ENCODE assay signal across 9 cellular contexts in genomic region chr22:22507743-22508273, GRCh38. TPM values are rescaled to one million over a fixed set of nuclear protein-coding genes. Genes with fewer than 3 reads are reported as not detected.
DNase-seq lines count a peak whose midpoint lies in the region; ATAC-seq, FAIRE-seq and TF ChIP-seq lines count a peak whose summit lies in the region.
"Had no signal": no experiment of that assay in that cellular context is flagged by ENCODE, and none has a peak within 500 bp of the region (broad histone marks: within the 10 kb centered on the region; RNA-seq: fewer than 3 reads in every experiment).

No MANE protein-coding gene starts in this region.

- FAIRE-seq in frontal cortex (lab: Jason Lieb, UNC): no peak

- H3K27ac Mint-ChIP-seq in CD4-positive, alpha-beta T cell: peak overlapping the region; percentile 27
- peak overlapping the region; percentile 54 for H3K27ac Mint-ChIP-seq in neural crest cell (ENCODE audit: unreplicated experiment)

- DNase-seq in CD4-positive, alpha-beta T cell: peak in 1 of 10 experiments; percentile 1
- DNase-seq in neural crest cell (ENCODE audit: low read depth, low spot score): no peak
- DNase-seq in NCI-H2107 (lab: John Stamatoyannopoulos, UW): no peak
- no peak for DNase-seq in frontal cortex (ENCODE audit: low spot score in 2 of 2)

- no peak for ATAC-seq in CD4-positive, alpha-beta T cell (ENCODE audit: poor library complexity)
- ATAC-seq in esophagus mucosa: no peak
- ATAC-seq in GM18873 (IDR thresholded peaks at IDR 0.05; ENCODE audit: low FRiP score, unreplicated experiment): no peak

- H3K4me3 ChIP-seq in duodenal mucosa (ENCODE audit: low read depth in 1 of 2, low read length in 2 of 2): peak overlapping the region; percentile 72 to 85

- H3K27me3 ChIP-seq in CD4-positive, alpha-beta T cell (ENCODE audit: control insufficient read depth, insufficient read depth, low read length): no peaks in the 10 kb centered on the region
- no peaks in the 10 kb centered on the region for H3K27me3 ChIP-seq in duodenal mucosa (ENCODE audit: control insufficient read depth in 1 of 2, insufficient read depth in 2 of 2, low read length in 2 of 2)

- peaks cover 4% of the 10 kb centered on the region for H3K9me3 ChIP-seq in CD4-positive, alpha-beta T cell (ENCODE audit: control insufficient read depth, low read length)
- peaks cover 15% of the 10 kb centered on the region for H3K9me3 ChIP-seq in KOPT-K1 (ENCODE audit: insufficient read depth, low read length, poor library complexity, severe bottlenecking)
- no peaks in the 10 kb centered on the region for H3K9me3 ChIP-seq in duodenal mucosa (ENCODE audit: control insufficient read depth in 1 of 2, low read length in 2 of 2)

- POLR2A ChIA-PET in CD4-positive, alpha-beta T cell (lab: Charles Lee): interaction anchor here (1.2 kb wide), 1 partner anchor 21 kb away, joined by 4 read pairs; no protein-coding TSS in a partner anchor

- H3K9me3 Mint-ChIP-seq in CD4-positive, alpha-beta T cell: peaks cover 5% of the 10 kb centered on the region
- H3K9me3 Mint-ChIP-seq in neural crest cell: no peaks in the 10 kb centered on the region

- no peak for TF ChIP-seq CTCF in CD4-positive, alpha-beta T cell (IDR thresholded peaks at IDR 0.05)
- TF ChIP-seq CTCF in neural crest cell (conservative IDR thresholded peaks at IDR 0.05): no peak

- peaks cover 4% of the 10 kb centered on the region in 2 donors for H3K4me1 ChIP-seq in duodenal mucosa (ENCODE audit: control insufficient read depth in 1 of 2, insufficient read depth in 2 of 2, low read length in 2 of 2)

- H3K36me3 ChIP-seq in KOPT-K1 (ENCODE audit: insufficient read depth, low read length) (peaks cover 21% of the 10 kb centered on the region), duodenal mucosa (ENCODE audit: control insufficient read depth in 1 of 2, insufficient read depth in 2 of 2, low read length in 2 of 2) (no peaks in the 10 kb centered on the region)

- H3K4me1 Mint-ChIP-seq in CD4-positive, alpha-beta T cell (ENCODE audit: low read depth): peaks cover 24% of the 10 kb centered on the region
- peaks cover 30% of the 10 kb centered on the region for H3K4me1 Mint-ChIP-seq in neural crest cell

- H3K27me3 Mint-ChIP-seq in CD4-positive, alpha-beta T cell: peaks cover 7% of the 10 kb centered on the region
- peaks cover 17% of the 10 kb centered on the region for H3K27me3 Mint-ChIP-seq in neural crest cell (ENCODE audit: low read depth)

- H3K4me3 Mint-ChIP-seq in CD4-positive, alpha-beta T cell: peak overlapping the region; percentile 89
- H3K4me3 Mint-ChIP-seq in neural crest cell: peak overlapping the region; percentile 91

- intact Hi-C loops in CD4-positive, alpha-beta T cell (cut with DNase I, micrococcal nuclease): no loop called here

- no peak overlapping the region for H3K27ac ChIP-seq in CD4-positive, alpha-beta T cell (ENCODE audit: low read depth, low read length)
- H3K27ac ChIP-seq in KOPT-K1 (ENCODE audit: low read depth, low read length, poor library complexity, severe bottlenecking): peak overlapping the region; percentile 45
- no peak overlapping the region for H3K27ac ChIP-seq in duodenal mucosa (ENCODE audit: low read depth, low read length)

- peaks cover 30% of the 10 kb centered on the region for H3K36me3 Mint-ChIP-seq in CD4-positive, alpha-beta T cell (ENCODE audit: low read depth)
- peaks cover 36% of the 10 kb centered on the region for H3K36me3 Mint-ChIP-seq in neural crest cell (ENCODE audit: low read depth)

- H3K9ac ChIP-seq in duodenal mucosa (ENCODE audit: low read depth in 1 of 2, low read length in 2 of 2): peak overlapping the region in 1 of 2 donors; percentile 26

- CTCF ChIA-PET in CD4-positive, alpha-beta T cell (lab: Charles Lee): no interaction called here

RNA-seq across cellular contexts. Expression of gene ZNF280B, which starts 0.7 kb away (rescaled TPM):
- 1 to 10 TPM; 1.0 to 1.2 TPM for total RNA-seq in CD4-positive, alpha-beta T cell
- total RNA-seq in neural crest cell (7.3 and 8.6 TPM in 2 replicates), esophagus mucosa (0.04 TPM), frontal cortex (4.1 TPM)

RNA-seq across cellular contexts. Expression of gene ZNF280A, which starts 12.3 kb away (rescaled TPM):
- total RNA-seq in CD4-positive, alpha-beta T cell: not detected
- total RNA-seq in neural crest cell: not detected in 2 replicates
- total RNA-seq in esophagus mucosa: not detected
- total RNA-seq in frontal cortex: not detected
- total RNA-seq: subcutaneous adipose tissue had no signal

RNA-seq across cellular contexts. Expression of gene PRAME, which starts 51.3 kb away (rescaled TPM):
- total RNA-seq in CD4-positive, alpha-beta T cell: not detected
- total RNA-seq in neural crest cell: 0.21 and 0.52 TPM in 2 replicates
- total RNA-seq in esophagus mucosa: not detected
- not detected for total RNA-seq in frontal cortex
- total RNA-seq: subcutaneous adipose tissue had no signal
